Comparison of ENCODE assay signal across 2 cellular contexts in the genomic region with DNA sequence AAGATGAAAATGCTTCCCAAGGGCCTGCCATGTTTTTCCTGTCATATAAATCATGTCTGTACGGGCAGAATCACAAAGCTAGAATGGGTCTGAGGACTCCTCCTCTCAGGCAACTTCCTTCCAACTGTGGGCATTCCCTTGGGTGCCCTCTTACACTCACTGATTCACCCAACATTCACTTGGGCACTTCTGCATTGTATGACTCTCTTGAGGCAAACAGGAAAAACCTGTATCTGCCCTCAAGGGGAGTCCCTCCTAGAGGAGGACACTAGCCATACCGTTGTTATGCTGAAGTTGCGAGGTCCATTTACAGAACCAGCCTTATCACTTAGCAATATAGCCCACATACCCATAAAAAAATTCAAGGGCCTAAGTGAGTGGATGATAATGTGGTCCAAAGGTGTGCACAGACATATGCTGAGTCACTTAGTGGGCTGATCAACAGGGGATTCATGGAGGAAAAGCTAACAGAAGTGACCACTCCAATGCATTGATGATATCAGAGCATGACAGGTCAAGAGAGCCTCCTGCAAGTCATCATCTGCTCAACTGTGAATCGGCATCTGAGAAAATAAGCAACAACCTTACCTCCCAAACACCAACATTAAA.
TF ChIP-seq lines count a peak whose summit lies in the region.

No MANE protein-coding gene starts in this region.

TF ChIP-seq in HCT116, 20 proteins besides CTCF, POLR2A, EP300 and RAD21 (continued from another document):
- TF ChIP-seq EGR1 (IDR thresholded peaks at IDR 0.05; ENCODE audit: low read depth), result no peak
- TF ChIP-seq FOSL1 (IDR thresholded peaks at IDR 0.05; ENCODE audit: low read depth), result no peak
- TF ChIP-seq CEBPB (IDR thresholded peaks at IDR 0.05; ENCODE audit: low read depth), result no peak
- TF ChIP-seq EZH2phosphoT487 (IDR thresholded peaks at IDR 0.05; ENCODE audit: borderline replicate concordance), result no peak
- TF ChIP-seq, protein P1, sequence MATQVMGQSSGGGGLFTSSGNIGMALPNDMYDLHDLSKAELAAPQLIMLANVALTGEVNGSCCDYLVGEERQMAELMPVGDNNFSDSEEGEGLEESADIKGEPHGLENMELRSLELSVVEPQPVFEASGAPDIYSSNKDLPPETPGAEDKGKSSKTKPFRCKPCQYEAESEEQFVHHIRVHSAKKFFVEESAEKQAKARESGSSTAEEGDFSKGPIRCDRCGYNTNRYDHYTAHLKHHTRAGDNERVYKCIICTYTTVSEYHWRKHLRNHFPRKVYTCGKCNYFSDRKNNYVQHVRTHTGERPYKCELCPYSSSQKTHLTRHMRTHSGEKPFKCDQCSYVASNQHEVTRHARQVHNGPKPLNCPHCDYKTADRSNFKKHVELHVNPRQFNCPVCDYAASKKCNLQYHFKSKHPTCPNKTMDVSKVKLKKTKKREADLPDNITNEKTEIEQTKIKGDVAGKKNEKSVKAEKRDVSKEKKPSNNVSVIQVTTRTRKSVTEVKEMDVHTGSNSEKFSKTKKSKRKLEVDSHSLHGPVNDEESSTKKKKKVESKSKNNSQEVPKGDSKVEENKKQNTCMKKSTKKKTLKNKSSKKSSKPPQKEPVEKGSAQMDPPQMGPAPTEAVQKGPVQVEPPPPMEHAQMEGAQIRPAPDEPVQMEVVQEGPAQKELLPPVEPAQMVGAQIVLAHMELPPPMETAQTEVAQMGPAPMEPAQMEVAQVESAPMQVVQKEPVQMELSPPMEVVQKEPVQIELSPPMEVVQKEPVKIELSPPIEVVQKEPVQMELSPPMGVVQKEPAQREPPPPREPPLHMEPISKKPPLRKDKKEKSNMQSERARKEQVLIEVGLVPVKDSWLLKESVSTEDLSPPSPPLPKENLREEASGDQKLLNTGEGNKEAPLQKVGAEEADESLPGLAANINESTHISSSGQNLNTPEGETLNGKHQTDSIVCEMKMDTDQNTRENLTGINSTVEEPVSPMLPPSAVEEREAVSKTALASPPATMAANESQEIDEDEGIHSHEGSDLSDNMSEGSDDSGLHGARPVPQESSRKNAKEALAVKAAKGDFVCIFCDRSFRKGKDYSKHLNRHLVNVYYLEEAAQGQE (IDR thresholded peaks at IDR 0.05; ENCODE audit: low read depth), result no peak
- TF ChIP-seq ELF1 (IDR thresholded peaks at IDR 0.05; ENCODE audit: borderline replicate concordance, low read depth), result no peak

TF ChIP-seq in neural cell, 6 proteins besides CTCF, POLR2A, EP300 and RAD21 (continued from another document):
- TF ChIP-seq MXI1 (conservative IDR thresholded peaks at IDR 0.05; ENCODE audit: poor library complexity, severe bottlenecking), result no peak
- no peak for TF ChIP-seq POLR2AphosphoS5 (IDR thresholded peaks at IDR 0.05)
- TF ChIP-seq, protein P1 (IDR thresholded peaks at IDR 0.05; ENCODE audit: borderline replicate concordance), result no peak
- no peak for TF ChIP-seq TAF1 (IDR thresholded peaks at IDR 0.05; ENCODE audit: low read depth)
